ENCODE assay signal across 37 cellular contexts in genomic region chr2:21856638-21857037, GRCh38.
"Had no signal": no experiment of that assay in that cellular context is flagged by ENCODE, and none has a peak within 500 bp of the region (broad histone marks: within the 10 kb centered on the region; RNA-seq: fewer than 3 reads in every experiment).

No MANE protein-coding gene starts in this region.

- ATAC-seq: activated CD4-positive, alpha-beta T cell treated with anti-CD3 and anti-CD28 coated beads for 36 hours; activated CD4-positive, CD25-positive, alpha-beta regulatory T cell treated with anti-CD3 and anti-CD28 coated beads, Interleukin-2, amount 50 U/mL, for 24 hours; activated CD8-positive, alpha-beta memory T cell treated with anti-CD3 and anti-CD28 coated beads, Interleukin-2, amount 10 ng/mL, durations not matched to agents 7 days and 5 days; activated CD8-positive, alpha-beta T cell treated with anti-CD3 and anti-CD28 coated beads, Interleukin-2, amount 10 ng/mL, durations not matched to agents 7 days and 5 days; activated naive CD4-positive, alpha-beta T cell treated with anti-CD3 and anti-CD28 coated beads, Interleukin-2, amount 50 U/mL, for 72 hours; body of pancreas had no signal

- H3K27ac ChIP-seq: adrenal gland, body of pancreas, brain microvascular endothelial cell, breast epithelium, VCaP had no signal

- H3K9me3 ChIP-seq: adrenal gland, body of pancreas, breast epithelium had no signal

- H3K36me3 Mint-ChIP-seq: activated CD8-positive, alpha-beta memory T cell treated with anti-CD3 and anti-CD28 coated beads, Interleukin-2, amount 10 ng/mL, durations not matched to agents 7 days and 5 days; activated naive CD4-positive, alpha-beta T cell treated with anti-CD3 and anti-CD28 coated beads, Interleukin-2, amount 50 U/mL, for 72 hours; activated naive CD8-positive, alpha-beta T cell treated with anti-CD3 and anti-CD28 coated beads for 36 hours had no signal

- H3K27ac Mint-ChIP-seq: activated CD4-positive, alpha-beta memory T cell treated with anti-CD3 and anti-CD28 coated beads, Interleukin-2, amount 10 ng/mL, durations not matched to agents 7 days and 5 days; activated CD4-positive, alpha-beta T cell treated with anti-CD3 and anti-CD28 coated beads for 36 hours; activated CD4-positive, alpha-beta T cell treated with anti-CD3 and anti-CD28 coated beads, Interleukin-2, amount 10 ng/mL, durations not matched to agents 7 days and 5 days; activated CD8-positive, alpha-beta memory T cell treated with anti-CD3 and anti-CD28 coated beads, Interleukin-2, amount 10 ng/mL, durations not matched to agents 7 days and 5 days; activated CD8-positive, alpha-beta T cell treated with anti-CD3 and anti-CD28 coated beads, Interleukin-2, amount 10 ng/mL, durations not matched to agents 7 days and 5 days; activated naive CD4-positive, alpha-beta T cell treated with anti-CD3 and anti-CD28 coated beads for 36 hours; activated naive CD4-positive, alpha-beta T cell treated with anti-CD3 and anti-CD28 coated beads, Interleukin-2, amount 50 U/mL, for 72 hours; activated naive CD8-positive, alpha-beta T cell treated with anti-CD3 and anti-CD28 coated beads for 36 hours; activated T-cell treated with anti-CD3 and anti-CD28 coated beads, Interleukin-2, amount 50 U/mL, for 24 hours; activated T-helper 2 cell treated with anti-CD3 and anti-CD28 coated beads, Interferon-gamma antibody, Interleukin-2, Interleukin-4, amounts not matched to agents 10 μg/mL and 5 μg/mL and 100 μg/mL, durations not matched to agents 14 hours and 24 hours and 36 hours; T-helper 1 cell treated with Interleukin-12 subunit alpha and Interleukin-12 subunit beta and Interleukin-4 antibody, amounts not matched to agents 30 μg/mL and 1 μg/mL, for 36 hours; T-helper 2 cell treated with Interferon-gamma antibody and Interleukin-4, amounts not matched to agents 5 μg/mL and 100 μg/mL, for 36 hours had no signal

- H3K9me3 Mint-ChIP-seq: activated CD4-positive, alpha-beta T cell treated with anti-CD3 and anti-CD28 coated beads, Interleukin-2, amount 10 ng/mL, durations not matched to agents 7 days and 5 days had no signal

- H3K27me3 ChIP-seq: adrenal gland, body of pancreas, brain microvascular endothelial cell, breast epithelium had no signal

- H3K27me3 Mint-ChIP-seq: activated CD4-positive, alpha-beta memory T cell treated with anti-CD3 and anti-CD28 coated beads, Interleukin-2, amount 10 ng/mL, durations not matched to agents 7 days and 5 days; activated CD4-positive, alpha-beta T cell treated with anti-CD3 and anti-CD28 coated beads for 36 hours; activated CD4-positive, alpha-beta T cell treated with anti-CD3 and anti-CD28 coated beads, Interleukin-2, amount 10 ng/mL, durations not matched to agents 7 days and 5 days; activated CD8-positive, alpha-beta memory T cell treated with anti-CD3 and anti-CD28 coated beads, Interleukin-2, amount 10 ng/mL, durations not matched to agents 7 days and 5 days; activated naive CD8-positive, alpha-beta T cell treated with anti-CD3 and anti-CD28 coated beads for 36 hours; activated T-cell treated with anti-CD3 and anti-CD28 coated beads, Interleukin-2, amount 50 U/mL, for 24 hours had no signal

- H3K4me1 Mint-ChIP-seq: activated CD4-positive, alpha-beta memory T cell treated with anti-CD3 and anti-CD28 coated beads, Interleukin-2, amount 10 ng/mL, durations not matched to agents 7 days and 5 days; activated CD4-positive, alpha-beta T cell treated with anti-CD3 and anti-CD28 coated beads for 36 hours; activated CD4-positive, alpha-beta T cell treated with anti-CD3 and anti-CD28 coated beads, Interleukin-2, amount 10 ng/mL, durations not matched to agents 7 days and 5 days; activated CD8-positive, alpha-beta memory T cell treated with anti-CD3 and anti-CD28 coated beads, Interleukin-2, amount 10 ng/mL, durations not matched to agents 7 days and 5 days; activated naive CD8-positive, alpha-beta T cell treated with anti-CD3 and anti-CD28 coated beads for 36 hours had no signal

- H3K4me3 Mint-ChIP-seq: activated CD4-positive, alpha-beta memory T cell treated with anti-CD3 and anti-CD28 coated beads, Interleukin-2, amount 10 ng/mL, durations not matched to agents 7 days and 5 days; activated CD4-positive, alpha-beta T cell treated with anti-CD3 and anti-CD28 coated beads for 36 hours; activated CD4-positive, alpha-beta T cell treated with anti-CD3 and anti-CD28 coated beads, Interleukin-2, amount 10 ng/mL, durations not matched to agents 7 days and 5 days; activated CD8-positive, alpha-beta memory T cell treated with anti-CD3 and anti-CD28 coated beads, Interleukin-2, amount 10 ng/mL, durations not matched to agents 7 days and 5 days; activated CD8-positive, alpha-beta T cell treated with anti-CD3 and anti-CD28 coated beads, Interleukin-2, amount 10 ng/mL, durations not matched to agents 7 days and 5 days; activated naive CD4-positive, alpha-beta T cell treated with anti-CD3 and anti-CD28 coated beads for 36 hours; activated naive CD8-positive, alpha-beta T cell treated with anti-CD3 and anti-CD28 coated beads for 36 hours; activated T-cell treated with anti-CD3 and anti-CD28 coated beads, Interleukin-2, amount 50 U/mL, for 24 hours; T-helper 1 cell treated with Interleukin-12 subunit alpha and Interleukin-12 subunit beta and Interleukin-4 antibody, amounts not matched to agents 30 μg/mL and 1 μg/mL, for 36 hours; T-helper 2 cell treated with Interferon-gamma antibody and Interleukin-4, amounts not matched to agents 5 μg/mL and 100 μg/mL, for 36 hours had no signal

- FAIRE-seq: astrocyte, colon, TTC549 had no signal

- DNase-seq: activated CD4-positive, alpha-beta memory T cell treated with anti-CD3 and anti-CD28 coated beads, Interleukin-2, amount 10 ng/mL, durations not matched to agents 7 days and 5 days; activated CD4-positive, alpha-beta T cell treated with anti-CD3 and anti-CD28 coated beads for 1 hour; activated CD4-positive, alpha-beta T cell treated with anti-CD3 and anti-CD28 coated beads for 36 hours; activated CD4-positive, alpha-beta T cell treated with anti-CD3 and anti-CD28 coated beads for 48 hours; activated CD4-positive, alpha-beta T cell treated with anti-CD3 and anti-CD28 coated beads, Interleukin-2, amount 10 ng/mL, durations not matched to agents 7 days and 5 days; activated CD4-positive, alpha-beta T cell treated with anti-CD3 and anti-CD28 coated beads, Interleukin-2, amount 50 U/mL, for 48 hours; activated CD4-positive, CD25-positive, alpha-beta regulatory T cell; activated CD8-positive, alpha-beta memory T cell treated with anti-CD3 and anti-CD28 coated beads for 24 hours; activated CD8-positive, alpha-beta memory T cell treated with anti-CD3 and anti-CD28 coated beads, Interleukin-2, amount 10 ng/mL, durations not matched to agents 7 days and 5 days; activated CD8-positive, alpha-beta memory T cell treated with anti-CD3 and anti-CD28 coated beads, Interleukin-2, amount 50 U/mL, for 48 hours; activated CD8-positive, alpha-beta T cell treated with anti-CD3 and anti-CD28 coated beads, Interleukin-2, amount 10 ng/mL, durations not matched to agents 7 days and 5 days; activated effector memory CD4-positive, alpha-beta T cell treated with Interleukin-2 at 50 U/mL for 16 hours; activated gamma-delta T cell treated with Interleukin-2 at 50 U/mL for 16 hours; activated naive CD4-positive, alpha-beta T cell; activated naive CD4-positive, alpha-beta T cell treated with anti-CD3 and anti-CD28 coated beads for 36 hours; activated naive CD4-positive, alpha-beta T cell treated with anti-CD3 and anti-CD28 coated beads, Interleukin-2, amount 50 U/mL, for 16 hours; activated naive CD8-positive, alpha-beta T cell treated with anti-CD3 and anti-CD28 coated beads for 36 hours; activated T-cell treated with anti-CD3 and anti-CD28 coated beads, Interleukin-2, amount 50 U/mL, for 24 hours; activated T-cell treated with anti-CD3 and anti-CD28 coated beads, Interleukin-2, amount 50 U/mL, for 48 hours; adrenal gland; amniotic stem cell; aorta; body of pancreas; brain microvascular endothelial cell; central memory CD4-positive, alpha-beta T cell; T-helper 2 cell; T-helper 9 cell had no signal

- H3K4me1 ChIP-seq: adrenal gland, body of pancreas, breast epithelium had no signal

- H3K36me3 ChIP-seq: adrenal gland, brain microvascular endothelial cell, breast epithelium had no signal

- H3K4me3 ChIP-seq: adrenal gland, body of pancreas, breast epithelium had no signal
